1 cellular context compared by ENCODE assay signal in genomic region chr9:127225747-127226646, GRCh38.
TF ChIP-seq lines count a peak whose summit lies in the region.

No MANE protein-coding gene starts in this region.

TF ChIP-seq in K562, 482 proteins besides CTCF, POLR2A, EP300 and RAD21:
- peak; percentile 57 for TF ChIP-seq PRDM10 (IDR thresholded peaks at IDR 0.05; ENCODE audit: partially characterized antibody)
- TF ChIP-seq RNF2 (IDR thresholded peaks at IDR 0.05): no peak
- no peak for TF ChIP-seq ERF (CRISPR knock-in tag; IDR thresholded peaks at IDR 0.05)
